Comparison of ENCODE assay signal across 8 cellular contexts in the genomic region with DNA sequence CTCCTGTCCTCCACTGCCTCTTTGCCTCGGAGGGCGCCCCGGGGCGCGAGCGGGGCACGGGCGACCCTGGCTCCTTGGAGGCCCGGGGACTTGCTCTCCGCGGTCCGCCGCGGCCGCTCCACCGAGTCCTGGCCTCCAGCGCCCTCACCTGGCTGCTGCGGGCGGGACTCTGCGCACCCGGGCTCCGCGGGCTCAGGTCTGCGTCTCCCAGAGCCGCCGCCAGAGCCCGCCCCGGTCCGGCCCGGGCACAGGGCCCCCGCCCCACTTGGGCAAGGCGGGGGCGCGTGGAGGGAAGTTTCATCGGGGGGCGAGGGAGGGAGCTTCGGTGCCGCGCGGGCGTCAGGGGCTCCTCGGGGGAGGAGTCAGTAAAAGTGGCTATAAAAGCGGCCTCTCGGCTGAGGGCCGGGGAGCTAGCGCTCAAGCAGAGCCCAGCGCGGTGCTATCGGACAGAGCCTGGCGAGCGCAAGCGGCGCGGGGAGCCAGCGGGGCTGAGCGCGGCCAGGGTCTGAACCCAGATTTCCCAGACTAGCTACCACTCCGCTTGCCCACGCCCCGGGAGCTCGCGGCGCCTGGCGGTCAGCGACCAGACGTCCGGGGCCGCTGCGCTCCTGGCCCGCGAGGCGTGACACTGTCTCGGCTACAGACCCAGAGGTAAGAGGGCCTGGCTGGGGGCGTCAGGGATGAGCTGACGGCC. TPM values are rescaled to one million over a fixed set of nuclear protein-coding genes. Genes with fewer than 3 reads are reported as not detected.
DNase-seq lines count a peak whose midpoint lies in the region; ATAC-seq and TF ChIP-seq lines count a peak whose summit lies in the region.

Gene CEMIP, plus strand, starts transcription at position 407 of the 694 bp plus-strand sequence. CDS start 94,510 bp downstream, outside the sequence.

- no peak for ATAC-seq in CD4-positive, CD25-positive, alpha-beta regulatory T cell (ENCODE audit: low read depth in 2 of 2)
- peak; percentile 84 to 93 for ATAC-seq in activated naive CD4-positive, alpha-beta T cell treated with anti-CD3 and anti-CD28 coated beads, Interleukin-2, amount 50 U/mL, for 72 hours
- ATAC-seq in upper lobe of left lung (ENCODE audit: low FRiP score in 2 of 2): peak; percentile 86 to 87
- no peak for ATAC-seq in HG03108 (IDR thresholded peaks at IDR 0.05; ENCODE audit: unreplicated experiment)

- 1% methylated on average over 18 to 49 of the region's 75 CpGs for WGBS in upper lobe of left lung, 2 donors

- TF ChIP-seq EP300 in upper lobe of left lung (IDR thresholded peaks at IDR 0.05): no peak

- peaks cover 16% of the 10 kb centered on the region for H3K27me3 ChIP-seq in CD4-positive, CD25-positive, alpha-beta regulatory T cell (ENCODE audit: control insufficient read depth, insufficient read depth, low read length)
- H3K27me3 ChIP-seq in upper lobe of left lung: peaks cover 0 to 9% (median 1%) of the 10 kb centered on the region in 4 donors

- H3K36me3 Mint-ChIP-seq in CD4-positive, CD25-positive, alpha-beta regulatory T cell: no peaks in the 10 kb centered on the region
- no peaks in the 10 kb centered on the region for H3K36me3 Mint-ChIP-seq in activated naive CD4-positive, alpha-beta T cell treated with anti-CD3 and anti-CD28 coated beads, Interleukin-2, amount 50 U/mL, for 72 hours
- H3K36me3 Mint-ChIP-seq in glutamatergic neuron (ENCODE audit: unreplicated experiment): no peaks in the 10 kb centered on the region

- H3K27me3 Mint-ChIP-seq in CD4-positive, CD25-positive, alpha-beta regulatory T cell: peaks cover 64% of the 10 kb centered on the region
- peaks cover 14% of the 10 kb centered on the region for H3K27me3 Mint-ChIP-seq in glutamatergic neuron (ENCODE audit: unreplicated experiment)

- no peaks in the 10 kb centered on the region for H3K9me3 ChIP-seq in CD4-positive, CD25-positive, alpha-beta regulatory T cell (ENCODE audit: control insufficient read depth in 2 of 2, low read length in 2 of 2)
- no peaks in the 10 kb centered on the region for H3K9me3 ChIP-seq in HEK293 (ENCODE audit: control insufficient read depth, insufficient read depth, low read depth, low read length)
- no peaks in the 10 kb centered on the region for H3K9me3 ChIP-seq in upper lobe of left lung

- CTCF ChIA-PET in HEK293 (lab: Yijun Ruan, JAX): interaction anchor here (0.5 to 6.6 kb wide), 76 partner anchors 8 to 982 kb away, joined by 3 to 203 read pairs (median 4); no protein-coding TSS in a partner anchor

- no peak within 1 kb of the TSS for H3K27ac Mint-ChIP-seq in CD4-positive, CD25-positive, alpha-beta regulatory T cell
- no peak within 1 kb of the TSS for H3K27ac Mint-ChIP-seq in activated naive CD4-positive, alpha-beta T cell treated with anti-CD3 and anti-CD28 coated beads, Interleukin-2, amount 50 U/mL, for 72 hours
- no peak within 1 kb of the TSS for H3K27ac Mint-ChIP-seq in glutamatergic neuron (ENCODE audit: unreplicated experiment)

- TF ChIP-seq POLR2A in upper lobe of left lung (IDR thresholded peaks at IDR 0.05): peak in 1 of 4 donors; percentile 33

- H3K4me3 Mint-ChIP-seq in CD4-positive, CD25-positive, alpha-beta regulatory T cell: peak within 1 kb of the TSS in 2 of 4 donors; percentile 16 to 21
- H3K4me3 Mint-ChIP-seq in glutamatergic neuron (ENCODE audit: unreplicated experiment): peak within 1 kb of the TSS; percentile 95

- DNase-seq in CD4-positive, CD25-positive, alpha-beta regulatory T cell: peak in 2 of 3 donors; percentile 0 to 46
- DNase-seq in NOMO-1 (lab: John Stamatoyannopoulos, UW; ENCODE audit: unreplicated experiment in 2 of 2): peak; percentile 55 to 65
- peak in 1 of 2 donors; percentile 85 for DNase-seq in activated naive CD4-positive, alpha-beta T cell treated with anti-CD3 and anti-CD28 coated beads, Interleukin-2, amount 50 U/mL, for 72 hours (ENCODE audit: low spot score in 2 of 2)
- DNase-seq in glutamatergic neuron: peak; percentile 89
- peak; percentile 65 for DNase-seq in occipital lobe (lab: John Stamatoyannopoulos, UW)
- peak; percentile 80 to 96 for DNase-seq in upper lobe of left lung

- H3K27ac ChIP-seq in CD4-positive, CD25-positive, alpha-beta regulatory T cell (ENCODE audit: insufficient read depth, low read length, poor library complexity, severe bottlenecking): no peak within 1 kb of the TSS
- no peak within 1 kb of the TSS for H3K27ac ChIP-seq in HEK293 (ENCODE audit: extremely low read depth, low read depth, low read length)
- peak within 1 kb of the TSS in 2 of 4 donors; percentile 55 to 68 for H3K27ac ChIP-seq in upper lobe of left lung

- peaks cover 0 to 2% (median 0%) of the 10 kb centered on the region in 4 donors for H3K4me1 Mint-ChIP-seq in CD4-positive, CD25-positive, alpha-beta regulatory T cell
- H3K4me1 Mint-ChIP-seq in glutamatergic neuron (ENCODE audit: low read depth, unreplicated experiment): peaks cover 7% of the 10 kb centered on the region

- no peaks in the 10 kb centered on the region for H3K36me3 ChIP-seq in CD4-positive, CD25-positive, alpha-beta regulatory T cell (ENCODE audit: control insufficient read depth, insufficient read depth, low read length)
- H3K36me3 ChIP-seq in HEK293 (ENCODE audit: control insufficient read depth in 2 of 2, insufficient read depth in 1 of 2, low read length in 2 of 2) (no peaks in the 10 kb centered on the region), upper lobe of left lung (no peaks in the 10 kb centered on the region)

- H3K9me3 Mint-ChIP-seq in CD4-positive, CD25-positive, alpha-beta regulatory T cell: no peaks in the 10 kb centered on the region
- H3K9me3 Mint-ChIP-seq in activated naive CD4-positive, alpha-beta T cell treated with anti-CD3 and anti-CD28 coated beads, Interleukin-2, amount 50 U/mL, for 72 hours: no peaks in the 10 kb centered on the region
- H3K9me3 Mint-ChIP-seq in glutamatergic neuron (ENCODE audit: unreplicated experiment): peaks cover 1% of the 10 kb centered on the region

- H3K4me3 ChIP-seq in CD4-positive, CD25-positive, alpha-beta regulatory T cell (ENCODE audit: low read depth, low read length): no peak within 1 kb of the TSS
- H3K4me3 ChIP-seq in HEK293 (ENCODE audit: low read depth, low read length) (peak within 1 kb of the TSS; percentile 51), upper lobe of left lung (peak within 1 kb of the TSS; percentile 46 to 60 (median 52))

- TF ChIP-seq CTCF in HEK293 (tag by site-specific recombination; IDR thresholded peaks at IDR 0.05) (peak; percentile 66), glutamatergic neuron (IDR thresholded peaks at IDR 0.05; ENCODE audit: partially characterized antibody, unreplicated experiment) (peak; percentile 69), upper lobe of left lung (IDR thresholded peaks at IDR 0.05) (peak; percentile 84 to 96 (median 93))

- POLR2A ChIA-PET in HEK293 (lab: Yijun Ruan, JAX): interaction anchor here (0.8 to 2.1 kb wide), 5 partner anchors 176 to 222 kb away, joined by 3 to 8 read pairs (median 4); no protein-coding TSS in a partner anchor

- peaks cover 4% of the 10 kb centered on the region for H3K4me1 ChIP-seq in CD4-positive, CD25-positive, alpha-beta regulatory T cell (ENCODE audit: control insufficient read depth, insufficient read depth, low read length, poor library complexity, severe bottlenecking)
- H3K4me1 ChIP-seq in HEK293 (ENCODE audit: control insufficient read depth, insufficient read depth, low read length) (peaks cover 15% of the 10 kb centered on the region), upper lobe of left lung (peaks cover 37 to 51% (median 47%) of the 10 kb centered on the region in 4 donors)

TF ChIP-seq in HEK293, 187 proteins besides CTCF, POLR2A, EP300 and RAD21 (continues in another document):
- TF ChIP-seq ZNF585B (tag by site-specific recombination; IDR thresholded peaks at IDR 0.05): no peak
- TF ChIP-seq ATF2 (tag by site-specific recombination; IDR thresholded peaks at IDR 0.05; ENCODE audit: low read depth): no peak
- TF ChIP-seq EGR2 (tag by site-specific recombination; IDR thresholded peaks at IDR 0.05; ENCODE audit: low read depth): peak; percentile 90
- no peak for TF ChIP-seq ZNF843 (tag by site-specific recombination; IDR thresholded peaks at IDR 0.05)
- TF ChIP-seq, protein P1, sequence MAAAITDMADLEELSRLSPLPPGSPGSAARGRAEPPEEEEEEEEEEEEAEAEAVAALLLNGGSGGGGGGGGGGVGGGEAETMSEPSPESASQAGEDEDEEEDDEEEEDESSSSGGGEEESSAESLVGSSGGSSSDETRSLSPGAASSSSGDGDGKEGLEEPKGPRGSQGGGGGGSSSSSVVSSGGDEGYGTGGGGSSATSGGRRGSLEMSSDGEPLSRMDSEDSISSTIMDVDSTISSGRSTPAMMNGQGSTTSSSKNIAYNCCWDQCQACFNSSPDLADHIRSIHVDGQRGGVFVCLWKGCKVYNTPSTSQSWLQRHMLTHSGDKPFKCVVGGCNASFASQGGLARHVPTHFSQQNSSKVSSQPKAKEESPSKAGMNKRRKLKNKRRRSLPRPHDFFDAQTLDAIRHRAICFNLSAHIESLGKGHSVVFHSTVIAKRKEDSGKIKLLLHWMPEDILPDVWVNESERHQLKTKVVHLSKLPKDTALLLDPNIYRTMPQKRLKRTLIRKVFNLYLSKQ (tag by site-specific recombination; IDR thresholded peaks at IDR 0.05; ENCODE audit: borderline replicate concordance): no peak
- TF ChIP-seq ZNF132 (tag by site-specific recombination; IDR thresholded peaks at IDR 0.05; ENCODE audit: borderline replicate concordance): no peak
- no peak for TF ChIP-seq ZNF529 (tag by site-specific recombination; IDR thresholded peaks at IDR 0.05; ENCODE audit: insufficient replicate concordance)
- TF ChIP-seq ZNF658 (tag by site-specific recombination; IDR thresholded peaks at IDR 0.05): no peak
- TF ChIP-seq ZNF747 (tag by site-specific recombination; IDR thresholded peaks at IDR 0.05): no peak
- TF ChIP-seq SETDB1 (IDR thresholded peaks at IDR 0.05; ENCODE audit: insufficient read length, low read length): no peak

RNA-seq across cellular contexts. Expression of gene CEMIP, which starts in this region (rescaled TPM):
- 0.10 TPM for total RNA-seq in CD4-positive, CD25-positive, alpha-beta regulatory T cell
- polyA plus RNA-seq in CD4-positive, CD25-positive, alpha-beta regulatory T cell: under 1 TPM in 1 of 4 donors, not detected in 3; 0.44 TPM
- total RNA-seq in activated naive CD4-positive, alpha-beta T cell treated with anti-CD3 and anti-CD28 coated beads, Interleukin-2, amount 50 U/mL, for 72 hours: not detected
- 0.25 TPM for total RNA-seq in glutamatergic neuron (ENCODE audit: unreplicated experiment)
- total RNA-seq in occipital lobe: 4.4 TPM
- 10 to 100 TPM in 1 of 6 donors, 1 to 10 TPM in 4, under 1 TPM in 1; 0.59 to 38.8 (median 5.7) TPM for total RNA-seq in upper lobe of left lung

Comparison
In these comparisons a context has a peak if more than half of its experiments do, and no peak if none do; other contexts are left out.
1. Peak in DNase-seq in CD4-positive, CD25-positive, alpha-beta regulatory T cell; RNA of the gene not detected or under 1 TPM.
2. Peak in ATAC-seq in activated naive CD4-positive, alpha-beta T cell treated with anti-CD3 and anti-CD28 coated beads, Interleukin-2, amount 50 U/mL, for 72 hours; RNA of the gene not detected or under 1 TPM.
3. Peak in DNase-seq in glutamatergic neuron; RNA of the gene not detected or under 1 TPM.
4. ATAC-seq: peak in upper lobe of left lung (2 of 2); none in CD4-positive, CD25-positive, alpha-beta regulatory T cell (0 of 2) and HG03108 (single experiment).
5. Peak in every context shown above with its lines, with median percentiles within 50 percentile points of each other: CTCF ChIP-seq.